ENCODE assay signal across 24 cellular contexts in the genomic region with DNA sequence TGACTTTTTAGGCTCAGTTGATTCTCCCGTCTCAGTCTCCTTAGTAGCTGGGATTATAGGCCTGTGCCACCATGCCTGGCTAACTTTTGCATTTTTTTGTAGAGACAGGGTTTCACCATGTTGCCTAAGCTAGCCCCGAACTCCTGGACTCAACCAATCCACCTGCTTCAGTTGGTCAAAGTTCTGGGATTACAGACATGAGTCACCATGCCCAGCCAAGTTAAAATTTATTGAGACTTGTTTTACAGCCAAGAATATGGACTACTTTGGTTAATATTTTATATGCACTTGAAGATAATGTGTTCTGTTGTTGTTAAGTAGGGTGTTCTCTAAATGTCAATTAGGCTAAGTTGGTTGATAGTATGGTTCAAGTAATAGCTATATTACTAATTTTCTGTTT. TPM values are rescaled to one million over a fixed set of nuclear protein-coding genes. Genes with fewer than 3 reads are reported as not detected.
"Had no signal": no experiment of that assay in that cellular context is flagged by ENCODE, and none has a peak within 500 bp of the region (broad histone marks: within the 10 kb centered on the region; RNA-seq: fewer than 3 reads in every experiment).

No MANE protein-coding gene starts in this region.

- H3K36me3 Mint-ChIP-seq: type B pancreatic cell had no signal

- H3K27ac Mint-ChIP-seq: immature natural killer cell; memory B cell; natural killer cell treated with Interleukin-12 subunit alpha and Interleukin-12 subunit beta and Interleukin-15 and Interleukin-18, amount 100 ng/mL, for 72 hours; stimulated activated memory B cell treated with anti-CD40 and anti-IgM and Interleukin-4, amounts not matched to agents 10 μg/mL and 1 μg/mL and 100 μg/mL, for 72 hours; type B pancreatic cell had no signal

- H3K4me1 ChIP-seq: esophagus squamous epithelium, pancreas, right atrium auricular region, testis, tibial artery had no signal

- H3K4me3 ChIP-seq: esophagus squamous epithelium, lung, pancreas, right atrium auricular region, testis, tibial artery had no signal

- DNase-seq: cortex of kidney; effector CD4-positive, alpha-beta T cell; esophagus squamous epithelium; foreskin melanocyte; hypothalamus; immature natural killer cell; islet precursor cell; naive B cell; pancreas; stimulated activated CD4-positive, alpha-beta T cell treated with anti-CD3 and anti-CD28 coated beads, Interleukin-4, amount 100 ng/mL, for 4 hours; stimulated activated naive CD8-positive, alpha-beta T cell treated with anti-CD3 and anti-CD28 coated beads, Interleukin-15, Interleukin-2, amounts not matched to agents 100 U/mL and 50 U/mL, for 24 hours; substantia nigra; testis; tibial artery had no signal

- H3K27me3 ChIP-seq: esophagus squamous epithelium, neutrophil, pancreas, right atrium auricular region, testis, tibial artery had no signal

- H3K9me3 ChIP-seq: testis had no signal

- H3K27ac ChIP-seq: epithelial cell of prostate, esophagus squamous epithelium, neutrophil, pancreas, right atrium auricular region, testis, tibial artery had no signal

- H3K4me3 Mint-ChIP-seq: immature natural killer cell; memory B cell; naive B cell; natural killer cell treated with Interleukin-12 subunit alpha and Interleukin-12 subunit beta and Interleukin-15 and Interleukin-18, amount 100 ng/mL, for 72 hours; stimulated activated memory B cell treated with anti-CD40 and anti-IgM and Interleukin-4, amounts not matched to agents 10 μg/mL and 1 μg/mL and 100 μg/mL, for 72 hours; type B pancreatic cell had no signal

- H3K4me1 Mint-ChIP-seq: immature natural killer cell; memory B cell; naive B cell; neural crest cell; stimulated activated memory B cell treated with anti-CD40 and anti-IgM and Interleukin-4, amounts not matched to agents 10 μg/mL and 1 μg/mL and 100 μg/mL, for 72 hours had no signal

- H3K36me3 ChIP-seq: esophagus squamous epithelium, neutrophil, pancreas, right atrium auricular region had no signal

- H3K27me3 Mint-ChIP-seq: naive B cell; natural killer cell treated with Interleukin-12 subunit alpha and Interleukin-12 subunit beta and Interleukin-15 and Interleukin-18, amount 100 ng/mL, for 72 hours; stimulated activated memory B cell treated with anti-CD40 and anti-IgM and Interleukin-4, amounts not matched to agents 10 μg/mL and 1 μg/mL and 100 μg/mL, for 72 hours; type B pancreatic cell had no signal

RNA-seq across cellular contexts. Expression of gene CYTL1, which starts 58.7 kb away (rescaled TPM):
- total RNA-seq: left lobe of liver; natural killer cell treated with Interleukin-12 subunit alpha and Interleukin-12 subunit beta and Interleukin-15 and Interleukin-18, amount 100 ng/mL, for 72 hours; right atrium auricular region had no signal
